ENCODE assay signal across 14 cellular contexts in genomic region chr7:112129655-112130323, GRCh38.
DNase-seq lines count a peak whose midpoint lies in the region; ATAC-seq and TF ChIP-seq lines count a peak whose summit lies in the region.
"Had no signal": no experiment of that assay in that cellular context is flagged by ENCODE, and none has a peak within 500 bp of the region (broad histone marks: within the 10 kb centered on the region; RNA-seq: fewer than 3 reads in every experiment).

No MANE protein-coding gene starts in this region.

- TF ChIP-seq CTCF in lung (IDR thresholded peaks at IDR 0.05; ENCODE audit: control extremely low read depth, extremely low read depth) (no peak), tibial artery (IDR thresholded peaks at IDR 0.05) (no peak)

- peak; percentile 6 for ATAC-seq in lung (ENCODE audit: insufficient read depth, low FRiP score)
- ATAC-seq in GM21390 (IDR thresholded peaks at IDR 0.05; ENCODE audit: unreplicated experiment): no peak
- no peak for ATAC-seq in HG02759 (IDR thresholded peaks at IDR 0.05; ENCODE audit: unreplicated experiment)
- ATAC-seq: K562, SK-N-SH treated with all-trans-retinoic acid at 6 μM for 48 hours had no signal

- DNase-seq in DMS53 treated with DMSO at 0.1 percent for 48 hours (lab: John Stamatoyannopoulos, UW; ENCODE audit: unreplicated experiment) (peak; percentile 77), NCI-H2029 treated with DMSO at 0.1 percent for 48 hours (lab: John Stamatoyannopoulos, UW) (peak; percentile 89), dermis blood vessel endothelial cell (peak; percentile 56), lung (ENCODE audit: low spot score) (peak; percentile 50), tibial artery (no peak), putamen (ENCODE audit: low spot score) (no peak)
- DNase-seq: activated CD4-positive, alpha-beta T cell treated with anti-CD3 and anti-CD28 coated beads for 1 hour; NCI-H524 had no signal

- 42 to 66% methylated on average over 5 of the region's 5 CpGs for WGBS in lung, 2 donors

- H3K4me1 ChIP-seq in lung (ENCODE audit: control insufficient read depth in 2 of 2, insufficient read depth in 2 of 2, low read length in 2 of 2) (peaks cover 15 to 27% of the 10 kb centered on the region in 2 donors), tibial artery (peaks cover 0 to 8% (median 0%) of the 10 kb centered on the region in 4 donors)
- H3K4me1 ChIP-seq: BLaER1 had no signal

- intact Hi-C loops in tibial artery (cut with DNase I; ENCODE audit: low total_unique reads): no loop called here

- H3K36me3 ChIP-seq in lung (ENCODE audit: control insufficient read depth in 2 of 2, insufficient read depth in 2 of 2, low read length in 2 of 2) (no peaks in the 10 kb centered on the region), tibial artery (no peaks in the 10 kb centered on the region)
- H3K36me3 ChIP-seq: BLaER1 had no signal

- peak overlapping the region in 1 of 2 donors; percentile 60 for H3K27ac ChIP-seq in lung (ENCODE audit: low read depth in 1 of 2, low read length in 1 of 2)
- no peak overlapping the region for H3K27ac ChIP-seq in tibial artery
- H3K27ac ChIP-seq: BLaER1, coronary artery had no signal

- H3K27me3 ChIP-seq in lung (ENCODE audit: control insufficient read depth, insufficient read depth) (no peaks in the 10 kb centered on the region), tibial artery (no peaks in the 10 kb centered on the region)
- H3K27me3 ChIP-seq: BLaER1 had no signal

- no peak overlapping the region for H3K4me3 ChIP-seq in lung
- H3K4me3 ChIP-seq in tibial artery: no peak overlapping the region
- H3K4me3 ChIP-seq: BLaER1, coronary artery, K562 had no signal

- no peaks in the 10 kb centered on the region for H3K9me3 ChIP-seq in lung (ENCODE audit: control insufficient read depth in 2 of 2, insufficient read depth in 1 of 2, low read length in 1 of 2)
- H3K9me3 ChIP-seq in tibial artery: no peaks in the 10 kb centered on the region
- H3K9me3 ChIP-seq: BLaER1 had no signal

Comparison
In these comparisons a context has a peak if more than half of its experiments do, and no peak if none do; other contexts are left out.
1. DNase-seq: peak in DMS53 treated with DMSO at 0.1 percent for 48 hours (single experiment), NCI-H2029 treated with DMSO at 0.1 percent for 48 hours (single experiment), dermis blood vessel endothelial cell (single experiment) and lung (single experiment); none in tibial artery (0 of 2) and putamen (single experiment).